ENCODE assay signal across 12 cellular contexts in genomic region chr7:127900735-127901685, GRCh38.
A peak's percentile ranks its signal among the peaks of the same experiment; 100 is the strongest.
DNase-seq lines count a peak whose midpoint lies in the region; ATAC-seq and TF ChIP-seq lines count a peak whose summit lies in the region.
"Had no signal": no experiment of that assay in that cellular context is flagged by ENCODE, and none has a peak within 500 bp of the region (broad histone marks: within the 10 kb centered on the region; RNA-seq: fewer than 3 reads in every experiment).

No MANE protein-coding gene starts in this region.

- 37 to 50% methylated on average over 5 of the region's 5 CpGs for WGBS in body of pancreas, 2 donors

- no peak for TF ChIP-seq POLR2A in body of pancreas (IDR thresholded peaks at IDR 0.05)

- no peaks in the 10 kb centered on the region for H3K9me3 Mint-ChIP-seq in naive thymus-derived CD8-positive, alpha-beta T cell
- no peaks in the 10 kb centered on the region for H3K9me3 Mint-ChIP-seq in HFFc6

- DNase-seq in body of pancreas: peak; percentile 32 to 64 (median 42)
- peak in 1 of 10 donors; percentile 2 for DNase-seq in naive thymus-derived CD8-positive, alpha-beta T cell
- no peak for DNase-seq in brain microvascular endothelial cell
- DNase-seq in cerebellum (ENCODE audit: low spot score): no peak
- no peak for DNase-seq in NCI-H187 (lab: John Stamatoyannopoulos, UW)
- DNase-seq in HFFc6: no peak
- DNase-seq: Calu3, heart right ventricle, uterus had no signal

- H3K36me3 ChIP-seq in body of pancreas (replicated peaks in 1 of 2; ENCODE audit: insufficient read depth in 1 of 2, low read depth in 2 of 2): no peaks in the 10 kb centered on the region
- no peaks in the 10 kb centered on the region for H3K36me3 ChIP-seq in brain microvascular endothelial cell (replicated peaks)
- H3K36me3 ChIP-seq: uterus had no signal

- peak overlapping the region in 2 of 4 donors; percentile 29 to 55 for H3K27ac ChIP-seq in body of pancreas
- no peak overlapping the region for H3K27ac ChIP-seq in brain microvascular endothelial cell
- H3K27ac ChIP-seq: heart right ventricle, RWPE1, uterus had no signal

- H3K4me3 ChIP-seq in body of pancreas (no peak overlapping the region), brain microvascular endothelial cell (ENCODE audit: low read depth, low read length) (no peak overlapping the region)
- H3K4me3 ChIP-seq: heart right ventricle, uterus had no signal

- no peaks in the 10 kb centered on the region for H3K9me3 ChIP-seq in body of pancreas
- H3K9me3 ChIP-seq: heart right ventricle, uterus had no signal

- POLR2A ChIA-PET in naive thymus-derived CD8-positive, alpha-beta T cell (lab: Charles Lee): no interaction called here

- H3K27me3 ChIP-seq in body of pancreas: no peaks in the 10 kb centered on the region
- no peaks in the 10 kb centered on the region for H3K27me3 ChIP-seq in brain microvascular endothelial cell (replicated peaks)
- H3K27me3 ChIP-seq: heart right ventricle, uterus had no signal

- H3K4me1 ChIP-seq in body of pancreas: peaks cover 51% of the 10 kb centered on the region

- peak; percentile 55 for ATAC-seq in GM18868 (IDR thresholded peaks at IDR 0.05; ENCODE audit: unreplicated experiment)
- ATAC-seq in HG03135 (IDR thresholded peaks at IDR 0.05; ENCODE audit: unreplicated experiment): peak; percentile 48
- ATAC-seq in body of pancreas: peak; percentile 63
- ATAC-seq in naive thymus-derived CD8-positive, alpha-beta T cell: peak; percentile 33

- intact Hi-C loops in body of pancreas (cut with DNase I): no loop called here

- H3K36me3 Mint-ChIP-seq in naive thymus-derived CD8-positive, alpha-beta T cell: peaks cover 0 to 16% (median 8%) of the 10 kb centered on the region in 3 donors
- no peaks in the 10 kb centered on the region for H3K36me3 Mint-ChIP-seq in HFFc6 (ENCODE audit: low read depth)

- H3K4me3 Mint-ChIP-seq in naive thymus-derived CD8-positive, alpha-beta T cell: peak overlapping the region in 2 of 10 donors; percentile 23 to 31
- no peak overlapping the region for H3K4me3 Mint-ChIP-seq in HFFc6

- no peaks in the 10 kb centered on the region for H3K27me3 Mint-ChIP-seq in naive thymus-derived CD8-positive, alpha-beta T cell
- no peaks in the 10 kb centered on the region; the same call in 1 of the 2 replicates for H3K27me3 Mint-ChIP-seq in HFFc6 (ENCODE audit: insufficient read depth)

- H3K27ac Mint-ChIP-seq in naive thymus-derived CD8-positive, alpha-beta T cell: peak overlapping the region in 6 of 10 donors; percentile 2 to 84 (median 26)
- H3K27ac Mint-ChIP-seq in HFFc6: no peak overlapping the region; the same call in 1 of the 2 replicates

- TF ChIP-seq CTCF in body of pancreas (IDR thresholded peaks at IDR 0.05) (no peak), brain microvascular endothelial cell (IDR thresholded peaks at IDR 0.05; ENCODE audit: low read depth, low read length, missing control alignments) (no peak), HFFc6 (IDR thresholded peaks at IDR 0.05) (no peak)

- peaks cover 28 to 57% (median 52%) of the 10 kb centered on the region in 4 donors for H3K4me1 Mint-ChIP-seq in naive thymus-derived CD8-positive, alpha-beta T cell
- H3K4me1 Mint-ChIP-seq in HFFc6 (ENCODE audit: low read depth): peaks cover 31% of the 10 kb centered on the region

- in situ Hi-C loops in brain microvascular endothelial cell (cut with HindIII; ENCODE audit: low pct_ligation_motif_present, low sequenced_read_pairs): no loop called here

Comparison
In these comparisons a context has a peak if more than half of its experiments do, and no peak if none do; other contexts are left out.
1. DNase-seq: peak in body of pancreas (4 of 4); none in brain microvascular endothelial cell (single experiment), cerebellum (single experiment), NCI-H187 (0 of 2) and HFFc6 (single experiment).
2. Peak in every context shown above with its lines, with median percentiles within 50 percentile points of each other: ATAC-seq.